In the genomic region with DNA sequence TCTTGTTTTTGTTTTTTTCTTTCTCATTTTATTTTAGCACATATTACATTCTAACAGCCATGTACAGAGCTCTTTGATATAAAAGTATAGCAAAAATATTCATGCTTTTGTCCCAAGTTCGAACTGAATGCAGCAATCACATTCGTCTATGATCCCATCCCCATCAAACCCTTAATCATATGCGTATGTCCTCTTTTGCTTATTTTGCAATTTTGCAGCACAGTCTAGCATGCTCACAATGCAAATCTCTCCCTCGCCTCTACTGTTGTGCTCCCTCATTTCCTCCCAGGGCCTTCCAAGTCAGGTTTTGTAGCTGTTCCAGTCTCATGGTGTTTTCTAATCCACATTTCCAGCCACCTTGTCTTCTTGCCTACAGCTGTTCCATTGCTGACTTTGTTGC, we compare ENCODE assay signal across 27 cellular contexts.
"Had no signal": no experiment of that assay in that cellular context is flagged by ENCODE, and none has a peak within 500 bp of the region (broad histone marks: within the 10 kb centered on the region; RNA-seq: fewer than 3 reads in every experiment).

No MANE protein-coding gene starts in this region.

- H3K4me3 ChIP-seq: stomach, suprapubic skin, testis, thoracic aorta, thyroid gland, tibial artery, tibial nerve, transverse colon, upper lobe of left lung, upper lobe of right lung, uterus, vagina had no signal

- H3K27me3 ChIP-seq: stomach, suprapubic skin, testis, thyroid gland, tibial artery, tibial nerve, transverse colon, upper lobe of left lung, upper lobe of right lung, uterus, vagina had no signal

- ATAC-seq: stimulated activated effector memory CD8-positive, alpha-beta T cell treated with anti-CD3 and anti-CD28 coated beads, Interleukin-12 subunit alpha, Interleukin-12 subunit beta, amount 100 ng/mL, for 72 hours; stimulated activated memory B cell treated with anti-CD40 and anti-IgM and Interleukin-4, amounts not matched to agents 10 μg/mL and 1 μg/mL and 100 μg/mL, for 72 hours; stimulated activated naive B cell treated with anti-CD40 and anti-IgM and Interleukin-4, amounts not matched to agents 10 μg/mL and 1 μg/mL and 100 μg/mL, for 72 hours; stimulated activated naive CD8-positive, alpha-beta T cell treated with anti-CD3 and anti-CD28 coated beads, Interleukin-15, amount 100 ng/mL, for 72 hours; stimulated activated naive CD8-positive, alpha-beta T cell treated with anti-CD3 and anti-CD28 coated beads, Interleukin-15, Interleukin-2, amounts not matched to agents 100 U/mL and 50 U/mL, for 24 hours; upper lobe of right lung had no signal

- H3K9me3 ChIP-seq: stomach, suprapubic skin, testis, thoracic aorta, thyroid gland, tibial artery, tibial nerve, transverse colon, upper lobe of left lung, upper lobe of right lung, uterus, vagina had no signal

- H3K4me1 ChIP-seq: stomach, suprapubic skin, testis, thyroid gland, tibial artery, transverse colon, upper lobe of left lung, upper lobe of right lung, uterus, vagina had no signal

- DNase-seq: stimulated activated CD4-positive, alpha-beta T cell treated with anti-CD3 and anti-CD28 coated beads, Interleukin-2, amount 100 ng/mL, for 48 hours; stimulated activated CD4-positive, alpha-beta T cell treated with anti-CD3 and anti-CD28 coated beads, Interleukin-4, amount 100 ng/mL, for 1 hour; stimulated activated CD4-positive, alpha-beta T cell treated with anti-CD3 and anti-CD28 coated beads, Interleukin-4, amount 100 ng/mL, for 24 hours; stimulated activated CD4-positive, alpha-beta T cell treated with anti-CD3 and anti-CD28 coated beads, Interleukin-4, amount 100 ng/mL, for 4 hours; stimulated activated CD8-positive, alpha-beta memory T cell treated with anti-CD3 and anti-CD28 coated beads, Interleukin-4, amount 100 ng/mL, for 48 hours; stimulated activated naive B cell treated with anti-CD40 and anti-IgM and Interleukin-4, amounts not matched to agents 10 μg/mL and 1 μg/mL and 100 μg/mL, for 72 hours; stimulated activated naive CD4-positive, alpha-beta T cell; stimulated activated naive CD4-positive, alpha-beta T cell treated with Interleukin-2 at 50 U/mL for 16 hours; stimulated activated naive CD8-positive, alpha-beta T cell treated with anti-CD3 and anti-CD28 coated beads, Interleukin-15, amount 100 ng/mL, for 72 hours; stimulated activated naive CD8-positive, alpha-beta T cell treated with anti-CD3 and anti-CD28 coated beads, Interleukin-15, Interleukin-2, amounts not matched to agents 100 U/mL and 50 U/mL, for 24 hours; stomach; substantia nigra; testis; thyroid gland; tibial artery; transverse colon; trophoblast cell; upper lobe of left lung; upper lobe of right lung; uterus had no signal

- H3K27ac ChIP-seq: stomach, suprapubic skin, testis, thoracic aorta, thyroid gland, tibial artery, tibial nerve, transverse colon, upper lobe of left lung, upper lobe of right lung, uterus, vagina had no signal

- H3K36me3 ChIP-seq: stomach, suprapubic skin, thoracic aorta, thyroid gland, tibial artery, tibial nerve, transverse colon, upper lobe of left lung, upper lobe of right lung, uterus, vagina had no signal

- FAIRE-seq: urothelium cell line had no signal
